In genomic region chr5:98772415-98773213, GRCh38 we compare ENCODE assay signal across 8 cellular contexts. TPM values are rescaled to one million over a fixed set of nuclear protein-coding genes. Genes with fewer than 3 reads are reported as not detected.
DNase-seq lines count a peak whose midpoint lies in the region; ATAC-seq and TF ChIP-seq lines count a peak whose summit lies in the region.

No MANE protein-coding gene starts in this region.

- CTCF ChIA-PET in activated CD8-positive, alpha-beta T cell treated with anti-CD3 and anti-CD28 coated beads, Interleukin-2, amount 10 ng/mL, durations not matched to agents 7 days and 5 days (lab: Charles Lee) = interaction anchor here (0.7 to 7.1 kb wide), 9 partner anchors 11 to 1542 kb away, joined by 3 to 71 read pairs (median 3); no protein-coding TSS in a partner anchor

- H3K36me3 Mint-ChIP-seq in activated CD8-positive, alpha-beta T cell treated with anti-CD3 and anti-CD28 coated beads, Interleukin-2, amount 10 ng/mL, durations not matched to agents 7 days and 5 days (ENCODE audit: low read depth) = no peaks in the 10 kb centered on the region
- peaks cover 10% of the 10 kb centered on the region for H3K36me3 Mint-ChIP-seq in endothelial cell (ENCODE audit: low read depth, unreplicated experiment)
- peaks cover 3 to 4% of the 10 kb centered on the region in 2 donors for H3K36me3 Mint-ChIP-seq in stimulated activated naive B cell treated with anti-CD40 and anti-IgM and Interleukin-4, amounts not matched to agents 10 μg/mL and 1 μg/mL and 100 μg/mL, for 72 hours

- POLR2A ChIA-PET in activated CD8-positive, alpha-beta T cell treated with anti-CD3 and anti-CD28 coated beads, Interleukin-2, amount 10 ng/mL, durations not matched to agents 7 days and 5 days (lab: Charles Lee) = no interaction called here

- H3K27me3 Mint-ChIP-seq in activated CD8-positive, alpha-beta T cell treated with anti-CD3 and anti-CD28 coated beads, Interleukin-2, amount 10 ng/mL, durations not matched to agents 7 days and 5 days (ENCODE audit: low read depth) = peaks cover 70% of the 10 kb centered on the region
- peaks cover 18% of the 10 kb centered on the region for H3K27me3 Mint-ChIP-seq in endothelial cell (ENCODE audit: unreplicated experiment)
- peaks cover 8 to 21% of the 10 kb centered on the region in 2 donors for H3K27me3 Mint-ChIP-seq in stimulated activated naive B cell treated with anti-CD40 and anti-IgM and Interleukin-4, amounts not matched to agents 10 μg/mL and 1 μg/mL and 100 μg/mL, for 72 hours

- H3K4me3 Mint-ChIP-seq in activated CD8-positive, alpha-beta T cell treated with anti-CD3 and anti-CD28 coated beads, Interleukin-2, amount 10 ng/mL, durations not matched to agents 7 days and 5 days = peak overlapping the region; percentile 80
- peak overlapping the region; percentile 92 for H3K4me3 Mint-ChIP-seq in endothelial cell (ENCODE audit: unreplicated experiment)
- peak overlapping the region; percentile 94 to 96 for H3K4me3 Mint-ChIP-seq in stimulated activated naive B cell treated with anti-CD40 and anti-IgM and Interleukin-4, amounts not matched to agents 10 μg/mL and 1 μg/mL and 100 μg/mL, for 72 hours

- no peak for TF ChIP-seq CTCF in endothelial cell (IDR thresholded peaks at IDR 0.05; ENCODE audit: unreplicated experiment)

- H3K27ac Mint-ChIP-seq in activated CD8-positive, alpha-beta T cell treated with anti-CD3 and anti-CD28 coated beads, Interleukin-2, amount 10 ng/mL, durations not matched to agents 7 days and 5 days = no peak overlapping the region
- H3K27ac Mint-ChIP-seq in endothelial cell (ENCODE audit: unreplicated experiment) = peak overlapping the region; percentile 93
- H3K27ac Mint-ChIP-seq in stimulated activated naive B cell treated with anti-CD40 and anti-IgM and Interleukin-4, amounts not matched to agents 10 μg/mL and 1 μg/mL and 100 μg/mL, for 72 hours = peak overlapping the region; percentile 93

- peak; percentile 96 for DNase-seq in ELR (ENCODE audit: low read depth)
- DNase-seq in NCI-H345 (lab: John Stamatoyannopoulos, UW) = peak; percentile 88
- peak; percentile 44 for DNase-seq in activated CD8-positive, alpha-beta T cell treated with anti-CD3 and anti-CD28 coated beads, Interleukin-2, amount 10 ng/mL, durations not matched to agents 7 days and 5 days
- peak; percentile 46 for DNase-seq in endothelial cell (ENCODE audit: low spot score)
- DNase-seq in middle frontal gyrus (ENCODE audit: extremely low spot score, low spot score) = peak; percentile 35
- DNase-seq in stimulated activated naive B cell treated with anti-CD40 and anti-IgM and Interleukin-4, amounts not matched to agents 10 μg/mL and 1 μg/mL and 100 μg/mL, for 72 hours = peak; percentile 42
- DNase-seq in cortex of kidney (lab: John Stamatoyannopoulos, UW) = no peak

- H3K9me3 Mint-ChIP-seq in activated CD8-positive, alpha-beta T cell treated with anti-CD3 and anti-CD28 coated beads, Interleukin-2, amount 10 ng/mL, durations not matched to agents 7 days and 5 days (ENCODE audit: insufficient read depth) = no peaks in the 10 kb centered on the region
- no peaks in the 10 kb centered on the region for H3K9me3 Mint-ChIP-seq in endothelial cell (ENCODE audit: unreplicated experiment)
- H3K9me3 Mint-ChIP-seq in stimulated activated naive B cell treated with anti-CD40 and anti-IgM and Interleukin-4, amounts not matched to agents 10 μg/mL and 1 μg/mL and 100 μg/mL, for 72 hours = no peaks in the 10 kb centered on the region

- peaks cover 49% of the 10 kb centered on the region for H3K4me1 Mint-ChIP-seq in activated CD8-positive, alpha-beta T cell treated with anti-CD3 and anti-CD28 coated beads, Interleukin-2, amount 10 ng/mL, durations not matched to agents 7 days and 5 days (ENCODE audit: low read depth)
- peaks cover 34% of the 10 kb centered on the region for H3K4me1 Mint-ChIP-seq in endothelial cell (ENCODE audit: unreplicated experiment)
- peaks cover 42 to 75% of the 10 kb centered on the region in 2 donors for H3K4me1 Mint-ChIP-seq in stimulated activated naive B cell treated with anti-CD40 and anti-IgM and Interleukin-4, amounts not matched to agents 10 μg/mL and 1 μg/mL and 100 μg/mL, for 72 hours

- ATAC-seq in HG02884 (IDR thresholded peaks at IDR 0.05; ENCODE audit: unreplicated experiment) = peak; percentile 24
- ATAC-seq in activated CD8-positive, alpha-beta T cell treated with anti-CD3 and anti-CD28 coated beads, Interleukin-2, amount 10 ng/mL, durations not matched to agents 7 days and 5 days = peak; percentile 13
- ATAC-seq in stimulated activated naive B cell treated with anti-CD40 and anti-IgM and Interleukin-4, amounts not matched to agents 10 μg/mL and 1 μg/mL and 100 μg/mL, for 72 hours (replicated peaks) = peak; percentile 33 to 46

RNA-seq across cellular contexts. Expression of gene RGMB, which starts 0.8 kb away (rescaled TPM):
- total RNA-seq in activated CD8-positive, alpha-beta T cell treated with anti-CD3 and anti-CD28 coated beads, Interleukin-2, amount 10 ng/mL, durations not matched to agents 7 days and 5 days = under 1 TPM; 0.13 to 0.16 TPM
- total RNA-seq in endothelial cell (ENCODE audit: unreplicated experiment) = 24.5 TPM

Comparison
In these comparisons a context has a peak if more than half of its experiments do, and no peak if none do; other contexts are left out.
1. RNA of gene RGMB, which starts 0.8 kb away (total RNA-seq): 24.5 TPM in endothelial cell (single experiment); 0.13 to 0.16 TPM in activated CD8-positive, alpha-beta T cell treated with anti-CD3 and anti-CD28 coated beads, Interleukin-2, amount 10 ng/mL, durations not matched to agents 7 days and 5 days; every median in the first group is over 10 times any median in the second.
2. Peak in every context shown above with its lines, with median percentiles within 50 percentile points of each other: ATAC-seq and H3K4me3 Mint-ChIP-seq.